8 cellular contexts compared by ENCODE assay signal in the genomic region with DNA sequence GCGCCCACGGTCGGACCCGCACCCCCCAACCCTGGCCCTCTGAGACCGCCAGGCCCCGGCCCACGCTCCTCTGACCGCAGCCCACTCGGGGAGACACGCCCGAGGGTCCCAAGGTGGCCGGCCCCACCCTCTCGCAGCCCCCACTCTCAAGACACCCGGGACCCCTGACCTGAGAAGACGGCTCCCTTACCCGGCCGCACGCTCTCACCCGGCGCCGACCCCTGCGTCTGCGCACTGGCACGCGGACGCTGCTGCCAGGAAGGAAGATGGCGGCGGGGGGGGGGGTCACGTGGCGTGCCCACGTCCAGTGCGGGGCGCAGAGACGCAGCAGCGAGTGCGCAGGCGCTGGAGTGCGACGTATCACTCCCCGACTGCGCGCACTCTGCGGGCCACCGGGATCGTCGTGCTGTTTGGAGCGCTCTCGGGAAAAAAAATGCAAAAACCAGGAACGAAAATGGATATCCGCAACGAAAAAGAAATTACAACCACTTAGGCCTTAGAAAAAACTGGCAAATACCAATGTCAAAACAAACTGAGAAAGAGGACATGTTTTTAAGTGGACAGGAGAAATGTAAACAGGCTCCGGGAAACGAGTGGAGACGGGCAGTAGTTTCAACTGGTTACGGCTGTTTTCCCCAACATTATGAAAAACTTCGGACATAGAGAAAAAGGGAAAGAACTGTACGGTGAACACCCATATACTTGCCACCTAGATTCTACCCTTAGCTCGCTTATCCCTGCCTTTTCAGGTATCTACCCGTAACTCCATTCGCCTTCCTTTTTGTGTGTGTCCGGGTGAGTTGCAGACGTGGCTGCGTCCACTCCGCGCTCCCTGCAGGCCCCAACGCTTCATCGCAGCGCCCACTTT.
DNase-seq lines count a peak whose midpoint lies in the region; ATAC-seq lines count a peak whose summit lies in the region.

A gene (minus strand): TSS at position 236 of the 868 bp plus-strand sequence. CDS start 902 bp downstream, outside the sequence.

- H3K4me1 Mint-ChIP-seq in central memory CD8-positive, alpha-beta T cell: peaks cover 66% of the 10 kb centered on the region

- no peaks in the 10 kb centered on the region for H3K27me3 Mint-ChIP-seq in central memory CD8-positive, alpha-beta T cell

- peaks cover 30% of the 10 kb centered on the region for H3K36me3 Mint-ChIP-seq in central memory CD8-positive, alpha-beta T cell (ENCODE audit: insufficient read depth)

- peak within 1 kb of the TSS; percentile 97 for H3K27ac Mint-ChIP-seq in central memory CD8-positive, alpha-beta T cell (ENCODE audit: low read depth)

- peak within 1 kb of the TSS; percentile 98 for H3K4me3 Mint-ChIP-seq in central memory CD8-positive, alpha-beta T cell

- ATAC-seq in GM19035 (IDR thresholded peaks at IDR 0.05; ENCODE audit: unreplicated experiment) (peak; percentile 59), HG03378 (IDR thresholded peaks at IDR 0.05; ENCODE audit: unreplicated experiment) (peak; percentile 32)
- ATAC-seq in central memory CD8-positive, alpha-beta T cell (replicated peaks; ENCODE audit: extremely low read depth, poor library complexity, severe bottlenecking): peak; percentile 77

- peak; percentile 99 for DNase-seq in AG08396 (ENCODE audit: low spot score)
- DNase-seq in NCI-H510A (lab: John Stamatoyannopoulos, UW): peak; percentile 88
- peak; percentile 94 for DNase-seq in activated CD4-positive, CD25-positive, alpha-beta regulatory T cell treated with anti-CD3 and anti-CD28 coated beads, Interleukin-2, amount 50 U/mL, for 72 hours
- peak; percentile 74 to 76 for DNase-seq in central memory CD8-positive, alpha-beta T cell (ENCODE audit: low spot score in 2 of 2)
- peak; percentile 93 for DNase-seq in iris pigment epithelial cell (ENCODE audit: low read depth)
- DNase-seq in stimulated activated CD4-positive, alpha-beta T cell treated with anti-CD3 and anti-CD28 coated beads, Interleukin-12 subunit alpha, Interleukin-12 subunit beta, amount 100 ng/mL, for 24 hours (ENCODE audit: low read depth in 2 of 2): peak; percentile 88 to 90

- H3K9me3 Mint-ChIP-seq in central memory CD8-positive, alpha-beta T cell: no peaks in the 10 kb centered on the region

Comparison
In these comparisons a context has a peak if more than half of its experiments do, and no peak if none do; other contexts are left out.
1. Peak in every context shown above with its lines: DNase-seq and ATAC-seq.